Comparison of ENCODE assay signal across 9 cellular contexts in genomic region chr12:89225401-89225800, GRCh38.
DNase-seq lines count a peak whose midpoint lies in the region; ATAC-seq, FAIRE-seq and TF ChIP-seq lines count a peak whose summit lies in the region.
"Had no signal": no experiment of that assay in that cellular context is flagged by ENCODE, and none has a peak within 500 bp of the region (broad histone marks: within the 10 kb centered on the region; RNA-seq: fewer than 3 reads in every experiment).

No MANE protein-coding gene starts in this region.

- peak overlapping the region; percentile 17 for H2AFZ ChIP-seq in keratinocyte (ENCODE audit: control insufficient read depth, low read length)

- peak overlapping the region; percentile 82 for H3K4me2 ChIP-seq in keratinocyte (ENCODE audit: control insufficient read depth, extremely low read depth, insufficient read depth, low read depth, low read length)
- H3K4me2 ChIP-seq: BLaER1 had no signal

- dilution Hi-C loops in keratinocyte (cut with MboI; ENCODE audit: extremely low pct_ligation_motif_present, low sequenced_read_pairs), result no loop called here

- peak; percentile 82 for FAIRE-seq in keratinocyte (lab: Jason Lieb, UNC)

- no peaks in the 10 kb centered on the region for H3K9me1 ChIP-seq in keratinocyte (ENCODE audit: control insufficient read depth, extremely low read depth, insufficient read depth, low read length)

- H3K79me2 ChIP-seq in keratinocyte (ENCODE audit: control insufficient read depth, insufficient read depth, low read length), result no peaks in the 10 kb centered on the region

- peaks cover 39% of the 10 kb centered on the region for H3K4me1 ChIP-seq in keratinocyte (ENCODE audit: control insufficient read depth, extremely low read depth, insufficient read depth, low read length)
- H3K4me1 ChIP-seq: BLaER1 had no signal

- H3K27me3 ChIP-seq in keratinocyte (ENCODE audit: control insufficient read depth, extremely low read depth, insufficient read depth, low read length), result no peaks in the 10 kb centered on the region
- H3K27me3 ChIP-seq: BLaER1 had no signal

- H4K20me1 ChIP-seq in keratinocyte (ENCODE audit: control insufficient read depth, extremely low read depth, insufficient read depth, low read length), result no peaks in the 10 kb centered on the region
- H4K20me1 ChIP-seq: BLaER1 had no signal

- peak overlapping the region; percentile 97 for H3K27ac ChIP-seq in keratinocyte (ENCODE audit: control insufficient read depth, insufficient read depth, low read length)
- H3K27ac ChIP-seq: BLaER1 had no signal

- no peaks in the 10 kb centered on the region for H3K9me3 ChIP-seq in keratinocyte (ENCODE audit: control insufficient read depth, low read depth, low read length)
- H3K9me3 ChIP-seq: BLaER1 had no signal

- H3K36me3 ChIP-seq in keratinocyte (ENCODE audit: control insufficient read depth in 2 of 2, extremely low read depth in 1 of 2, insufficient read depth in 2 of 2, low read length in 2 of 2), result no peaks in the 10 kb centered on the region
- H3K36me3 ChIP-seq: BLaER1 had no signal

- ATAC-seq in Right ventricle myocardium inferior, result peak; percentile 33
- ATAC-seq in GM21447 (IDR thresholded peaks at IDR 0.05; ENCODE audit: unreplicated experiment), result no peak

- H3K9ac ChIP-seq in keratinocyte (ENCODE audit: control insufficient read depth, extremely low read depth, insufficient read depth, low read length), result peak overlapping the region; percentile 73
- H3K9ac ChIP-seq: BLaER1 had no signal

- no peak for DNase-seq in Right ventricle myocardium inferior (ENCODE audit: missing footprints)
- no peak for DNase-seq in cardiac septum (ENCODE audit: low spot score)
- peak; percentile 78 for DNase-seq in NCI-H2196 treated with DMSO at 0.1 percent for 48 hours (lab: John Stamatoyannopoulos, UW; ENCODE audit: unreplicated experiment)
- peak; percentile 60 for DNase-seq in activated T-helper 9 cell treated with anti-CD3 and anti-CD28 coated beads, Interleukin-2, amount 50 U/mL, for 16 hours (ENCODE audit: low read depth)
- DNase-seq in keratinocyte (ENCODE audit: low read depth, low spot score), result peak; percentile 80
- peak; percentile 27 for DNase-seq in stimulated activated CD8-positive, alpha-beta memory T cell treated with anti-CD3 and anti-CD28 coated beads, Interleukin-15, amount 100 ng/mL, for 24 hours (ENCODE audit: low read depth)
- no peak for DNase-seq in ACHN

- peak overlapping the region in 2 of 3 experiments; percentile 37 to 47 for H3K4me3 ChIP-seq in keratinocyte (ENCODE audit: control insufficient read depth in 2 of 3, extremely low read depth in 1 of 3, insufficient read depth in 2 of 3, low read depth in 1 of 3, low read length in 3 of 3)
- H3K4me3 ChIP-seq: BLaER1 had no signal

- intact Hi-C loops in Right ventricle myocardium inferior (cut with DNase I) (no loop called here), cardiac septum (cut with DNase I) (no loop called here)

- no peak for TF ChIP-seq CTCF in keratinocyte (optimal IDR thresholded peaks at IDR 0.05 in 1 of 3, IDR thresholded peaks at IDR 0.05 in 1 of 3, conservative IDR thresholded peaks at IDR 0.05 in 1 of 3; ENCODE audit: extremely low read depth in 1 of 3, insufficient read depth in 2 of 3, low read length in 3 of 3)

- in situ Hi-C loops in ACHN (cut with HindIII; ENCODE audit: low pct_ligation_motif_present, low pct_unique_long_range_greater_than_20kb, low sequenced_read_pairs), result no loop called here

Comparison
In these comparisons a context has a peak if more than half of its experiments do, and no peak if none do; other contexts are left out.
1. DNase-seq: peak in NCI-H2196 treated with DMSO at 0.1 percent for 48 hours (single experiment), activated T-helper 9 cell treated with anti-CD3 and anti-CD28 coated beads, Interleukin-2, amount 50 U/mL, for 16 hours (single experiment), keratinocyte (single experiment) and stimulated activated CD8-positive, alpha-beta memory T cell treated with anti-CD3 and anti-CD28 coated beads, Interleukin-15, amount 100 ng/mL, for 24 hours (single experiment); none in Right ventricle myocardium inferior (single experiment), cardiac septum (single experiment) and ACHN (single experiment).